ENCODE assay signal across 17 cellular contexts in the genomic region with DNA sequence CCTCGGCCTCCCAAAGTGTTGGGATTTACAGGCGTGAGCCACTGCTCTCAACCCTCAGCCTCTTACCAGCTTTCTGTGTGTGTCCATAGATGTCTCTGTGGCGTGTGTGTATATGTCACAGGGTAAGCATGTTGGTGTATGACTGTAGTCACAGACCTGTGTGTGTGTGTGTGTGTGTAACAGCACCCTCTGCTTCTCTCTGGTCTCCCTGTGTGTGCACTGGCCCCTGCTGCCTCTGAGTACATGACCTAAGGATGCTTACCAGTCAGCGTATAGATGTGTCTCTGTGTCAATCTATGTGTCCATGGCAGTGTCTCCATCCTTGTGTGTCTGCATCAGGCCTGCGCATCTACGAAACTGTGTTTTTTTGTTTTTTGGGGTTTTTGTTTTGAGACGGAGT. TPM values are rescaled to one million over a fixed set of nuclear protein-coding genes. Genes with fewer than 3 reads are reported as not detected.
DNase-seq lines count a peak whose midpoint lies in the region; ATAC-seq, FAIRE-seq and TF ChIP-seq lines count a peak whose summit lies in the region.
"Had no signal": no experiment of that assay in that cellular context is flagged by ENCODE, and none has a peak within 500 bp of the region (broad histone marks: within the 10 kb centered on the region; RNA-seq: fewer than 3 reads in every experiment).

No MANE protein-coding gene starts in this region.

- H3K27ac ChIP-seq in Peyer's patch: peak overlapping the region; percentile 25 to 90 (median 70)
- H3K27ac ChIP-seq in endothelial cell of umbilical vein (ENCODE audit: insufficient read depth, low read depth, low read length): peak overlapping the region; percentile 76
- peak overlapping the region; percentile 95 for H3K27ac ChIP-seq in osteoblast (ENCODE audit: low read depth, low read length)
- H3K27ac ChIP-seq: lower lobe of right lung had no signal

- no peak for DNase-seq in AG04449 (ENCODE audit: low read depth, low spot score)
- no peak for DNase-seq in Peyer's patch
- no peak for DNase-seq in endothelial cell of umbilical vein (ENCODE audit: low read depth, low spot score)
- no peak for DNase-seq in osteoblast (ENCODE audit: insufficient read length, low spot score, missing footprints)
- DNase-seq in stimulated activated CD4-positive, alpha-beta T cell treated with anti-CD3 and anti-CD28 coated beads, Interleukin-2, amount 100 ng/mL, for 48 hours: no peak
- no peak for DNase-seq in HuH-7.5 (ENCODE audit: low spot score)
- DNase-seq: activated B cell treated with CpG ODN at 0.5 μM for 24 hours; activated T-cell treated with anti-CD3 and anti-CD28 coated beads, Interleukin-2, amount 50 U/mL, for 48 hours; BE2C; DMS79 treated with DMSO at 0.1 percent for 48 hours; hypothalamus; lower lobe of right lung; NCI-H2029 had no signal

- H3K9me1 ChIP-seq in endothelial cell of umbilical vein (replicated peaks; ENCODE audit: control insufficient read depth, extremely low read depth, insufficient read depth, low read length): no peaks in the 10 kb centered on the region

- dilution Hi-C loops in endothelial cell of umbilical vein (cut with MboI; ENCODE audit: extremely low pct_ligation_motif_present, low sequenced_read_pairs): no loop called here

- H4K20me1 ChIP-seq in endothelial cell of umbilical vein (replicated peaks; ENCODE audit: control insufficient read depth, extremely low read depth, insufficient read depth, low read length): no peaks in the 10 kb centered on the region
- peaks cover 3% of the 10 kb centered on the region for H4K20me1 ChIP-seq in osteoblast (ENCODE audit: insufficient read depth, low read length)

- H3K79me2 ChIP-seq in endothelial cell of umbilical vein (ENCODE audit: control insufficient read depth, insufficient read depth, low read length) (peaks cover 57% of the 10 kb centered on the region), osteoblast (ENCODE audit: insufficient read depth, low read length) (peaks cover 74% of the 10 kb centered on the region)
- H3K79me2 ChIP-seq: parathyroid adenoma had no signal

- CTCF ChIA-PET in AG04449 (lab: Yijun Ruan, JAX): interaction anchor here (1.0 to 4.3 kb wide), 5 partner anchors 9 to 84 kb away, joined by 3 to 24 read pairs (median 7); a partner anchor contains a TSS
- CTCF ChIA-PET in endothelial cell of umbilical vein (lab: Charles Lee): interaction anchor here (3.9 to 4.0 kb wide), 2 partner anchors 21 to 38 kb away, joined by 29 to 33 read pairs; a partner anchor contains a TSS

- intact Hi-C loops in endothelial cell of umbilical vein (cut with micrococcal nuclease): loop anchor here (1.0 to 5.0 kb wide), 3 partner anchors 38 to 98 kb away; no protein-coding TSS in a partner anchor

- FAIRE-seq in endothelial cell of umbilical vein (lab: Jason Lieb, UNC): peak; percentile 8

- H2AFZ ChIP-seq in endothelial cell of umbilical vein (ENCODE audit: low read depth, low read length) (no peak overlapping the region), osteoblast (ENCODE audit: low read length) (no peak overlapping the region)
- H2AFZ ChIP-seq: parathyroid adenoma had no signal

- H3K9me3 ChIP-seq in Peyer's patch (no peaks in the 10 kb centered on the region), endothelial cell of umbilical vein (replicated peaks; ENCODE audit: control insufficient read depth, insufficient read depth, low read length) (no peaks in the 10 kb centered on the region), osteoblast (ENCODE audit: low read depth, low read length) (no peaks in the 10 kb centered on the region)
- H3K9me3 ChIP-seq: BE2C, lower lobe of right lung had no signal

- H3K4me2 ChIP-seq in endothelial cell of umbilical vein (ENCODE audit: insufficient read depth, low read length) (no peak overlapping the region), osteoblast (ENCODE audit: insufficient read depth, low read length) (peak overlapping the region; percentile 74)

- H3K27me3 ChIP-seq in Peyer's patch (no peaks in the 10 kb centered on the region), endothelial cell of umbilical vein (ENCODE audit: control insufficient read depth in 2 of 2, insufficient read depth in 2 of 2, low read length in 2 of 2) (no peaks in the 10 kb centered on the region), osteoblast (ENCODE audit: insufficient read depth, low read length) (no peaks in the 10 kb centered on the region)

- no TSS peak for BruUV-seq in endothelial cell of umbilical vein (replicated peaks; lab: Mats Ljungman, UMichigan)

- H3K4me1 ChIP-seq in Peyer's patch (peaks cover 0 to 12% (median 7%) of the 10 kb centered on the region in 4 donors), endothelial cell of umbilical vein (ENCODE audit: control insufficient read depth, extremely low read depth, insufficient read depth, low read length) (peaks cover 55% of the 10 kb centered on the region), osteoblast (ENCODE audit: insufficient read depth, low read length) (peaks cover 62% of the 10 kb centered on the region)
- H3K4me1 ChIP-seq: BE2C had no signal

- TF ChIP-seq CTCF in AG04449 (IDR thresholded peaks at IDR 0.05; ENCODE audit: insufficient read depth, low read length, missing control alignments) (no peak), Peyer's patch (IDR thresholded peaks at IDR 0.05) (no peak), endothelial cell of umbilical vein (IDR thresholded peaks at IDR 0.05; ENCODE audit: extremely low read depth in 1 of 2, insufficient read depth in 1 of 2, low read depth in 1 of 2, low read length in 2 of 2) (no peak), osteoblast (IDR thresholded peaks at IDR 0.05; ENCODE audit: extremely low read depth, low read depth, low read length) (no peak)

- no peaks in the 10 kb centered on the region for H3K36me3 ChIP-seq in Peyer's patch
- peaks cover 2 to 6% of the 10 kb centered on the region in 2 experiments for H3K36me3 ChIP-seq in endothelial cell of umbilical vein (ENCODE audit: control insufficient read depth in 2 of 2, extremely low read depth in 1 of 2, insufficient read depth in 2 of 2, low read length in 2 of 2)
- peaks cover 74% of the 10 kb centered on the region for H3K36me3 ChIP-seq in osteoblast (ENCODE audit: insufficient read depth, low read length)
- H3K36me3 ChIP-seq: BE2C, lower lobe of right lung had no signal

- no peak overlapping the region for H3K9ac ChIP-seq in endothelial cell of umbilical vein (replicated peaks; ENCODE audit: extremely low read depth, insufficient read depth, low read length)
- H3K9ac ChIP-seq: parathyroid adenoma had no signal

- H3K4me3 ChIP-seq in AG04449 (ENCODE audit: low read depth, low read length) (peak overlapping the region; percentile 3; the same call in 1 of the 2 replicates), Peyer's patch (no peak overlapping the region), endothelial cell of umbilical vein (replicated peaks in 1 of 3; ENCODE audit: insufficient read depth in 1 of 3, low read depth in 1 of 3, low read length in 3 of 3) (no peak overlapping the region), osteoblast (ENCODE audit: insufficient read depth, low read length) (no peak overlapping the region)
- H3K4me3 ChIP-seq: lower lobe of right lung had no signal

- TF ChIP-seq POLR2A in Peyer's patch (IDR thresholded peaks at IDR 0.05) (no peak), endothelial cell of umbilical vein (IDR thresholded peaks at IDR 0.05; ENCODE audit: low read depth, low read length) (no peak)

- POLR2A ChIA-PET in AG04449 (lab: Yijun Ruan, JAX) (interaction anchor here (2.5 to 4.0 kb wide), 2 partner anchors 39 kb away, joined by 18 to 28 read pairs; a partner anchor contains a TSS), endothelial cell of umbilical vein (lab: Charles Lee) (no interaction called here)

- no peak for ATAC-seq in HG03432 (IDR thresholded peaks at IDR 0.05; ENCODE audit: unreplicated experiment)
- ATAC-seq in GM21360 (IDR thresholded peaks at IDR 0.05; ENCODE audit: unreplicated experiment): no peak

TF ChIP-seq in endothelial cell of umbilical vein, 7 proteins besides CTCF, POLR2A, EP300 and RAD21 (continues in another document):
- TF ChIP-seq, protein P1, sequence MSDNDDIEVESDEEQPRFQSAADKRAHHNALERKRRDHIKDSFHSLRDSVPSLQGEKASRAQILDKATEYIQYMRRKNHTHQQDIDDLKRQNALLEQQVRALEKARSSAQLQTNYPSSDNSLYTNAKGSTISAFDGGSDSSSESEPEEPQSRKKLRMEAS (IDR thresholded peaks at IDR 0.05; ENCODE audit: insufficient read depth, insufficient read length): no peak

RNA-seq across cellular contexts. Expression of a gene that starts 5.6 kb away (rescaled TPM):
- total RNA-seq in Peyer's patch (10 to 100 TPM in 3 of 4 donors, 1 to 10 TPM in 1; 7.2 to 46.2 (median 24.2) TPM), endothelial cell of umbilical vein (151 and 172 TPM in 2 replicates), osteoblast (355 and 368 TPM in 2 replicates)
- 86.9 and 89.8 TPM in 2 replicates for polyA plus RNA-seq in endothelial cell of umbilical vein
- 66.9 and 73.8 TPM in 2 replicates for polyA plus RNA-seq in endothelial cell of umbilical vein (2011; cell fraction: cytosol; rRNA removed)
- 57.1 and 65.8 TPM in 2 replicates for polyA plus RNA-seq in endothelial cell of umbilical vein (2011; cell fraction: nucleus; rRNA removed)
- polyA plus RNA-seq in endothelial cell of umbilical vein (2012): 110 and 151 TPM in 2 replicates
- 270 and 327 TPM in 2 replicates for polyA minus RNA-seq in endothelial cell of umbilical vein
- 37.0 TPM for polyA minus RNA-seq in endothelial cell of umbilical vein (2011; cell fraction: cytosol; rRNA and poly(A)+ RNA removed)
- polyA minus RNA-seq in endothelial cell of umbilical vein (2011; cell fraction: nucleus; rRNA and poly(A)+ RNA removed): 64.7 and 67.8 TPM in 2 replicates
- total RNA-seq: activated B cell treated with CpG ODN at 0.5 μM for 24 hours had no signal

RNA-seq across cellular contexts. Expression of a gene that starts 31.6 kb away (rescaled TPM):
- total RNA-seq in Peyer's patch (100 to 1,000 TPM in 1 of 4 donors, 10 to 100 TPM in 2, 1 to 10 TPM in 1; 4.1 to 147 (median 67.1) TPM), endothelial cell of umbilical vein (1.6 and 4.5 TPM in 2 replicates), osteoblast (not detected in 2 replicates)
- 0.98 and 1.0 TPM in 2 replicates for polyA plus RNA-seq in endothelial cell of umbilical vein
- polyA plus RNA-seq in endothelial cell of umbilical vein (2011; cell fraction: cytosol; rRNA removed): 0.97 and 1.1 TPM in 2 replicates
- polyA plus RNA-seq in endothelial cell of umbilical vein (2011; cell fraction: nucleus; rRNA removed): 0.76 and 1.2 TPM in 2 replicates
- 1.1 and 3.4 TPM in 2 replicates for polyA plus RNA-seq in endothelial cell of umbilical vein (2012)
- 0.22 and 0.70 TPM in 2 replicates for polyA minus RNA-seq in endothelial cell of umbilical vein
- polyA minus RNA-seq in endothelial cell of umbilical vein (2011; cell fraction: cytosol; rRNA and poly(A)+ RNA removed): 2.9 TPM
- polyA minus RNA-seq in endothelial cell of umbilical vein (2011; cell fraction: nucleus; rRNA and poly(A)+ RNA removed): 0.63 TPM in 2 replicates
- total RNA-seq: activated B cell treated with CpG ODN at 0.5 μM for 24 hours, LHCN-M2 had no signal

RNA-seq across cellular contexts. Expression of a gene that starts 39.5 kb away (rescaled TPM):
- total RNA-seq in Peyer's patch (100 to 1,000 TPM; 123 to 244 (median 167) TPM), endothelial cell of umbilical vein (261 TPM in 2 replicates), osteoblast (113 and 114 TPM in 2 replicates)
- polyA plus RNA-seq in endothelial cell of umbilical vein: 80.5 and 83.2 TPM in 2 replicates
- 57.0 and 68.8 TPM in 2 replicates for polyA plus RNA-seq in endothelial cell of umbilical vein (2011; cell fraction: cytosol; rRNA removed)
- polyA plus RNA-seq in endothelial cell of umbilical vein (2011; cell fraction: nucleus; rRNA removed): 81.0 and 83.8 TPM in 2 replicates
- 144 and 151 TPM in 2 replicates for polyA plus RNA-seq in endothelial cell of umbilical vein (2012)
- polyA minus RNA-seq in endothelial cell of umbilical vein: 83.4 and 89.8 TPM in 2 replicates
- polyA minus RNA-seq in endothelial cell of umbilical vein (2011; cell fraction: cytosol; rRNA and poly(A)+ RNA removed): 23.2 TPM
- polyA minus RNA-seq in endothelial cell of umbilical vein (2011; cell fraction: nucleus; rRNA and poly(A)+ RNA removed): 80.5 and 86.2 TPM in 2 replicates
